Comparison of ENCODE assay signal across 8 cellular contexts in genomic region chr6:111564482-111564945, GRCh38. TPM values are rescaled to one million over a fixed set of nuclear protein-coding genes. Genes with fewer than 3 reads are reported as not detected.
DNase-seq lines count a peak whose midpoint lies in the region; ATAC-seq and TF ChIP-seq lines count a peak whose summit lies in the region.

No MANE protein-coding gene starts in this region.

- POLR2A ChIA-PET in A673 (lab: Charles Lee; ENCODE audit: low non-redundant PET): no interaction called here

- H3K4me1 ChIP-seq in A673 (ENCODE audit: insufficient read depth, low read length, poor library complexity, severe bottlenecking): peaks cover 53% of the 10 kb centered on the region
- peaks cover 50% of the 10 kb centered on the region for H3K4me1 ChIP-seq in GM23248 (ENCODE audit: insufficient read depth)
- peaks cover 16 to 39% of the 10 kb centered on the region in 2 donors for H3K4me1 ChIP-seq in uterus

- TF ChIP-seq POLR2A in uterus (IDR thresholded peaks at IDR 0.05): no peak

- H3K36me3 ChIP-seq in A673 (ENCODE audit: insufficient read depth, low read length, poor library complexity, severe bottlenecking): no peaks in the 10 kb centered on the region
- peaks cover 43% of the 10 kb centered on the region for H3K36me3 ChIP-seq in GM23248 (ENCODE audit: low read depth)
- H3K36me3 ChIP-seq in uterus: no peaks in the 10 kb centered on the region

- H3K79me2 ChIP-seq in GM23248 (ENCODE audit: insufficient read depth): peaks cover 22% of the 10 kb centered on the region

- no peaks in the 10 kb centered on the region for H3K9me2 ChIP-seq in GM23248 (ENCODE audit: insufficient read depth)

- DNase-seq in A673 (ENCODE audit: low spot score) (no peak), GM23248 (peak; percentile 90), kidney glomerular epithelial cell (lab: John Stamatoyannopoulos, UW) (peak; percentile 47), uterus (peak; percentile 71 to 76), KG1 (lab: John Stamatoyannopoulos, UW) (no peak)
- peak; percentile 35 to 44 for DNase-seq in activated T-cell treated with anti-CD3 and anti-CD28 coated beads, Interleukin-2, amount 50 U/mL, for 72 hours

- H3K9me3 ChIP-seq in A673 (ENCODE audit: low read depth, low read length, poor library complexity, severe bottlenecking) (no peaks in the 10 kb centered on the region), GM23248 (ENCODE audit: low read depth) (no peaks in the 10 kb centered on the region), uterus (no peaks in the 10 kb centered on the region)

- intact Hi-C loops in A673 (cut with micrococcal nuclease; ENCODE audit: unreplicated experiment) (no loop called here), uterus (cut with DNase I; ENCODE audit: low total_unique reads) (no loop called here)

- H3K27me3 ChIP-seq in A673 (replicated peaks; ENCODE audit: insufficient read depth, low read depth, low read length, poor library complexity): no peaks in the 10 kb centered on the region
- H3K27me3 ChIP-seq in GM23248 (replicated peaks; ENCODE audit: insufficient read depth): no peaks in the 10 kb centered on the region
- no peaks in the 10 kb centered on the region for H3K27me3 ChIP-seq in uterus

- H3K4me1 Mint-ChIP-seq in activated T-cell treated with anti-CD3 and anti-CD28 coated beads, Interleukin-2, amount 50 U/mL, for 72 hours (ENCODE audit: low read depth): peaks cover 82% of the 10 kb centered on the region

- H2AFZ ChIP-seq in GM23248: no peak overlapping the region

- H3K4me3 Mint-ChIP-seq in activated T-cell treated with anti-CD3 and anti-CD28 coated beads, Interleukin-2, amount 50 U/mL, for 72 hours: no peak overlapping the region

- TF ChIP-seq CTCF in A673 (conservative IDR thresholded peaks at IDR 0.05; ENCODE audit: low read depth, low read length): no peak
- peak in 1 of 4 experiments; percentile 6 for TF ChIP-seq CTCF in uterus (IDR thresholded peaks at IDR 0.05)

- peak overlapping the region; percentile 95 for H3K27ac Mint-ChIP-seq in activated T-cell treated with anti-CD3 and anti-CD28 coated beads, Interleukin-2, amount 50 U/mL, for 72 hours

- H4K20me1 ChIP-seq in GM23248 (ENCODE audit: insufficient read depth): no peaks in the 10 kb centered on the region

- H3K4me3 ChIP-seq in A673 (ENCODE audit: low read depth, low read length, poor library complexity, severe bottlenecking) (no peak overlapping the region), GM23248 (no peak overlapping the region), uterus (no peak overlapping the region)

- H3F3A ChIP-seq in GM23248 (ENCODE audit: insufficient read depth): peaks cover 58% of the 10 kb centered on the region

- CTCF ChIA-PET in A673 (lab: Charles Lee): no interaction called here

- peak overlapping the region; percentile 62 for H3K9ac ChIP-seq in GM23248

- no peaks in the 10 kb centered on the region for H3K27me3 Mint-ChIP-seq in activated T-cell treated with anti-CD3 and anti-CD28 coated beads, Interleukin-2, amount 50 U/mL, for 72 hours (ENCODE audit: low read depth)

- H3K4me2 ChIP-seq in GM23248 (ENCODE audit: unreplicated experiment): peak overlapping the region; percentile 53

- no peaks in the 10 kb centered on the region for H3K9me3 Mint-ChIP-seq in activated T-cell treated with anti-CD3 and anti-CD28 coated beads, Interleukin-2, amount 50 U/mL, for 72 hours

- peak overlapping the region; percentile 67 for H3K27ac ChIP-seq in A673 (ENCODE audit: low read depth, low read length, poor library complexity, severe bottlenecking)
- peak overlapping the region; percentile 82 for H3K27ac ChIP-seq in GM23248
- H3K27ac ChIP-seq in uterus: peak overlapping the region; percentile 78 to 93

- peak; percentile 74 to 79 for ATAC-seq in activated T-cell treated with anti-CD3 and anti-CD28 coated beads, Interleukin-2, amount 50 U/mL, for 72 hours (replicated peaks in 1 of 2)
- no peak for ATAC-seq in GM21723 (IDR thresholded peaks at IDR 0.05; ENCODE audit: unreplicated experiment)
- no peak for ATAC-seq in HG03457 (IDR thresholded peaks at IDR 0.05; ENCODE audit: unreplicated experiment)

- WGBS in GM23248 (ENCODE audit: low coverage in 1 of 2, low lambda C conversion rate in 2 of 2, missing lambda C conversion rate in 2 of 2), 2 experiments: 5 to 12% methylated on average over 4 of the region's 4 CpGs

- BruUV-seq in A673 (replicated peaks; lab: Mats Ljungman, UMichigan): no TSS peak

- H3K36me3 Mint-ChIP-seq in activated T-cell treated with anti-CD3 and anti-CD28 coated beads, Interleukin-2, amount 50 U/mL, for 72 hours (ENCODE audit: insufficient read depth in 2 of 2): peaks cover 22 to 40% of the 10 kb centered on the region in 2 donors

- in situ Hi-C loops in GM23248 (cut with MboI): no loop called here

RNA-seq across cellular contexts. Expression of gene TRAF3IP2, which starts 41.2 kb away (rescaled TPM):
- total RNA-seq in A673 (2021) (7.8 and 9.8 TPM in 2 replicates), uterus (10 to 100 TPM; 17.2 to 64.4 (median 25.4) TPM)
- 28.7 and 40.2 TPM in 2 replicates for total RNA-seq in GM23248 (2014; rRNA removed; shearing (Covaris generic))
- polyA plus RNA-seq in GM23248 (2016; fragmentation: Nextera tagmentation; extraction: Ambion mirVana): 38.7 and 40.7 TPM in 2 replicates
- total RNA-seq in activated T-cell treated with anti-CD3 and anti-CD28 coated beads, Interleukin-2, amount 50 U/mL, for 72 hours: 10 to 100 TPM; 29.3 to 45.5 TPM

Comparison
In these comparisons a context has a peak if more than half of its experiments do, and no peak if none do; other contexts are left out.
1. DNase-seq: peak in GM23248 (single experiment), activated T-cell treated with anti-CD3 and anti-CD28 coated beads, Interleukin-2, amount 50 U/mL, for 72 hours (2 of 2), kidney glomerular epithelial cell (single experiment) and uterus (2 of 2); none in A673 (single experiment) and KG1 (single experiment).
2. ATAC-seq: peak in activated T-cell treated with anti-CD3 and anti-CD28 coated beads, Interleukin-2, amount 50 U/mL, for 72 hours (2 of 2); none in GM21723 (single experiment) and HG03457 (single experiment).
3. Peak in every context shown above with its lines, with median percentiles within 50 percentile points of each other: H3K27ac ChIP-seq.